32 cellular contexts compared by ENCODE assay signal in genomic region chr22:43855431-43855830, GRCh38. TPM values are rescaled to one million over a fixed set of nuclear protein-coding genes. Genes with fewer than 3 reads are reported as not detected.
"Had no signal": no experiment of that assay in that cellular context is flagged by ENCODE, and none has a peak within 500 bp of the region (broad histone marks: within the 10 kb centered on the region; RNA-seq: fewer than 3 reads in every experiment).

No MANE protein-coding gene starts in this region.

- H3K4me1 Mint-ChIP-seq: activated B cell treated with CpG ODN at 0.5 μM for 24 hours; activated CD4-positive, alpha-beta T cell treated with anti-CD3 and anti-CD28 coated beads, Interleukin-2, amount 10 ng/mL, durations not matched to agents 24 days and 14 days; activated CD8-positive, alpha-beta memory T cell treated with anti-CD3 and anti-CD28 coated beads, Interleukin-2, amount 10 ng/mL, durations not matched to agents 7 days and 5 days; T-helper 17 cell had no signal

- DNase-seq: activated B cell treated with CpG ODN at 0.5 μM for 24 hours; activated CD4-positive, alpha-beta T cell treated with anti-CD3 and anti-CD28 coated beads for 1 hour; activated CD4-positive, alpha-beta T cell treated with anti-CD3 and anti-CD28 coated beads, Interleukin-2, amount 10 ng/mL, durations not matched to agents 24 days and 14 days; activated CD4-positive, alpha-beta T cell treated with anti-CD3 and anti-CD28 coated beads, Interleukin-2, amount 50 U/mL, for 48 hours; activated CD8-positive, alpha-beta memory T cell treated with anti-CD3 and anti-CD28 coated beads, Interleukin-2, amount 10 ng/mL, durations not matched to agents 7 days and 5 days; activated gamma-delta T cell; activated naive CD4-positive, alpha-beta T cell treated with anti-CD3 and anti-CD28 coated beads for 36 hours; activated T-cell treated with anti-CD3 and anti-CD28 coated beads, Interleukin-2, amount 50 U/mL, for 24 hours; amygdala; Karpas-422; MM.1S; NCI-H1105; NCI-H1436; NCI-H1694 treated with DMSO at 0.1 percent for 48 hours; NCI-H2081; NCI-H510A treated with DMSO at 0.1 percent for 48 hours; NCI-H69; NK-92 treated with Interleukin-12 subunit alpha and Interleukin-12 subunit beta, amount 100 ng/mL, for 24 hours; OCI-M1; RPMI8226; T-helper 17 cell; T-helper 9 cell had no signal

- H3K27me3 Mint-ChIP-seq: brain had no signal

- H3K36me3 Mint-ChIP-seq: activated CD8-positive, alpha-beta memory T cell treated with anti-CD3 and anti-CD28 coated beads, Interleukin-2, amount 10 ng/mL, durations not matched to agents 7 days and 5 days; activated naive CD8-positive, alpha-beta T cell had no signal

- H3K4me1 ChIP-seq: SJSA1 had no signal

- H3K9me3 Mint-ChIP-seq: activated CD4-positive, alpha-beta T cell treated with anti-CD3 and anti-CD28 coated beads, Interleukin-2, amount 10 ng/mL, durations not matched to agents 24 days and 14 days; activated T-helper 1 cell treated with anti-CD3 and anti-CD28 coated beads, Interleukin-12 subunit alpha, Interleukin-12 subunit beta, Interleukin-2, Interleukin-4 antibody, amounts not matched to agents 30 ng/mL and 10 ng/mL and 1 ng/mL, durations not matched to agents 14 hours and 24 hours and 36 hours had no signal

- FAIRE-seq: astrocyte, K562 had no signal

- H3K27me3 ChIP-seq: cardiac muscle cell had no signal

- H3K9me3 ChIP-seq: SJSA1 had no signal

- H3K27ac ChIP-seq: cardiac muscle cell, SJSA1 had no signal

- H3K36me3 ChIP-seq: cardiac muscle cell, SJSA1 had no signal

- ATAC-seq: activated CD8-positive, alpha-beta memory T cell treated with anti-CD3 and anti-CD28 coated beads, Interleukin-2, amount 10 ng/mL, durations not matched to agents 7 days and 5 days; K562; Panc1; Right ventricle myocardium inferior; SK-N-SH treated with all-trans-retinoic acid at 6 μM for 48 hours; T-helper 17 cell had no signal

- H3K4me3 ChIP-seq: cardiac muscle cell, K562, SJSA1 had no signal

- H3K27ac Mint-ChIP-seq: activated B cell treated with CpG ODN at 0.5 μM for 24 hours; activated CD4-positive, alpha-beta T cell treated with anti-CD3 and anti-CD28 coated beads, Interleukin-2, amount 10 ng/mL, durations not matched to agents 24 days and 14 days; activated CD8-positive, alpha-beta memory T cell treated with anti-CD3 and anti-CD28 coated beads, Interleukin-2, amount 10 ng/mL, durations not matched to agents 7 days and 5 days; activated naive CD4-positive, alpha-beta T cell treated with anti-CD3 and anti-CD28 coated beads for 36 hours; activated naive CD8-positive, alpha-beta T cell; activated T-cell treated with anti-CD3 and anti-CD28 coated beads, Interleukin-2, amount 50 U/mL, for 24 hours; activated T-helper 1 cell treated with anti-CD3 and anti-CD28 coated beads, Interleukin-12 subunit alpha, Interleukin-12 subunit beta, Interleukin-2, Interleukin-4 antibody, amounts not matched to agents 30 ng/mL and 10 ng/mL and 1 ng/mL, durations not matched to agents 14 hours and 24 hours and 36 hours; T-helper 17 cell had no signal

- H3K4me3 Mint-ChIP-seq: activated B cell treated with CpG ODN at 0.5 μM for 24 hours; activated CD4-positive, alpha-beta T cell treated with anti-CD3 and anti-CD28 coated beads, Interleukin-2, amount 10 ng/mL, durations not matched to agents 24 days and 14 days; activated CD8-positive, alpha-beta memory T cell treated with anti-CD3 and anti-CD28 coated beads, Interleukin-2, amount 10 ng/mL, durations not matched to agents 7 days and 5 days; activated naive CD4-positive, alpha-beta T cell treated with anti-CD3 and anti-CD28 coated beads for 36 hours; activated naive CD8-positive, alpha-beta T cell; activated T-cell treated with anti-CD3 and anti-CD28 coated beads, Interleukin-2, amount 50 U/mL, for 24 hours; activated T-helper 1 cell treated with anti-CD3 and anti-CD28 coated beads, Interleukin-12 subunit alpha, Interleukin-12 subunit beta, Interleukin-2, Interleukin-4 antibody, amounts not matched to agents 30 ng/mL and 10 ng/mL and 1 ng/mL, durations not matched to agents 14 hours and 24 hours and 36 hours; brain; T-helper 17 cell had no signal

RNA-seq across cellular contexts. Expression of gene SULT4A1, which starts 6.9 kb away (rescaled TPM):
- total RNA-seq: activated B cell treated with CpG ODN at 0.5 μM for 24 hours; activated CD4-positive, alpha-beta T cell treated with anti-CD3 and anti-CD28 coated beads, Interleukin-2, amount 10 ng/mL, durations not matched to agents 24 days and 14 days; activated CD8-positive, alpha-beta memory T cell treated with anti-CD3 and anti-CD28 coated beads, Interleukin-2, amount 10 ng/mL, durations not matched to agents 7 days and 5 days; activated naive CD4-positive, alpha-beta T cell treated with anti-CD3 and anti-CD28 coated beads for 36 hours; activated T-helper 1 cell treated with anti-CD3 and anti-CD28 coated beads, Interleukin-12 subunit alpha, Interleukin-12 subunit beta, Interleukin-2, Interleukin-4 antibody, amounts not matched to agents 30 ng/mL and 10 ng/mL and 1 ng/mL, durations not matched to agents 14 hours and 24 hours and 36 hours; SJSA1; T-helper 17 cell had no signal

RNA-seq across cellular contexts. Expression of gene PNPLA5, which starts 36.4 kb away (rescaled TPM):
- total RNA-seq: activated B cell treated with CpG ODN at 0.5 μM for 24 hours; activated CD4-positive, alpha-beta T cell treated with anti-CD3 and anti-CD28 coated beads, Interleukin-2, amount 10 ng/mL, durations not matched to agents 24 days and 14 days; activated CD8-positive, alpha-beta memory T cell treated with anti-CD3 and anti-CD28 coated beads, Interleukin-2, amount 10 ng/mL, durations not matched to agents 7 days and 5 days; activated naive CD4-positive, alpha-beta T cell treated with anti-CD3 and anti-CD28 coated beads for 36 hours; activated T-helper 1 cell treated with anti-CD3 and anti-CD28 coated beads, Interleukin-12 subunit alpha, Interleukin-12 subunit beta, Interleukin-2, Interleukin-4 antibody, amounts not matched to agents 30 ng/mL and 10 ng/mL and 1 ng/mL, durations not matched to agents 14 hours and 24 hours and 36 hours; astrocyte; cardiac muscle cell; K562; Right ventricle myocardium inferior; SJSA1; T-helper 17 cell had no signal

RNA-seq across cellular contexts. Expression of gene EFCAB6, which starts 43.3 kb away (rescaled TPM):
- total RNA-seq: activated B cell treated with CpG ODN at 0.5 μM for 24 hours; activated T-helper 1 cell treated with anti-CD3 and anti-CD28 coated beads, Interleukin-12 subunit alpha, Interleukin-12 subunit beta, Interleukin-2, Interleukin-4 antibody, amounts not matched to agents 30 ng/mL and 10 ng/mL and 1 ng/mL, durations not matched to agents 14 hours and 24 hours and 36 hours; K562 had no signal
